In genomic region chr17:2959371-2960130, GRCh38 we compare ENCODE assay signal across 13 cellular contexts.
DNase-seq lines count a peak whose midpoint lies in the region; ATAC-seq and TF ChIP-seq lines count a peak whose summit lies in the region.
"Had no signal": no experiment of that assay in that cellular context is flagged by ENCODE, and none has a peak within 500 bp of the region (broad histone marks: within the 10 kb centered on the region; RNA-seq: fewer than 3 reads in every experiment).

No MANE protein-coding gene starts in this region.

- no peaks in the 10 kb centered on the region for H3K27me3 ChIP-seq in mammary epithelial cell (ENCODE audit: insufficient read depth, low read length)
- H3K27me3 ChIP-seq in mucosa of stomach (ENCODE audit: control insufficient read depth, insufficient read depth, low read length), result no peaks in the 10 kb centered on the region
- no peaks in the 10 kb centered on the region for H3K27me3 ChIP-seq in upper lobe of right lung
- H3K27me3 ChIP-seq in uterus, result no peaks in the 10 kb centered on the region

- peak; percentile 45 for DNase-seq in activated effector memory CD4-positive, alpha-beta T cell treated with anti-CD3 and anti-CD28 coated beads, Interleukin-2, amount 50 U/mL, for 16 hours
- no peak for DNase-seq in activated effector memory CD4-positive, alpha-beta T cell treated with Interleukin-2 at 50 U/mL for 16 hours
- DNase-seq in mammary epithelial cell, result no peak
- peak; percentile 51 for DNase-seq in upper lobe of right lung
- no peak for DNase-seq in uterus
- no peak for DNase-seq in NCI-H1048 (lab: John Stamatoyannopoulos, UW)
- DNase-seq in activated CD8-positive, alpha-beta T cell treated with anti-CD3 and anti-CD28 coated beads for 36 hours, result no peak
- DNase-seq: activated CD4-positive, alpha-beta T cell treated with anti-CD3 and anti-CD28 coated beads for 1 hour; GDM1; NCI-H1694; stimulated activated naive CD8-positive, alpha-beta T cell treated with anti-CD3 and anti-CD28 coated beads, Interleukin-15, Interleukin-2, amounts not matched to agents 100 U/mL and 50 U/mL, for 24 hours had no signal

- H3K36me3 ChIP-seq in mammary epithelial cell (ENCODE audit: insufficient read depth, low read length) (no peaks in the 10 kb centered on the region), mucosa of stomach (ENCODE audit: control insufficient read depth, insufficient read depth, low read length) (no peaks in the 10 kb centered on the region), upper lobe of right lung (no peaks in the 10 kb centered on the region), uterus (no peaks in the 10 kb centered on the region)

- H3K4me1 ChIP-seq in mammary epithelial cell (ENCODE audit: insufficient read depth, low read length) (peaks cover 53% of the 10 kb centered on the region), mucosa of stomach (ENCODE audit: control insufficient read depth, insufficient read depth, low read length) (peaks cover 66% of the 10 kb centered on the region), upper lobe of right lung (no peaks in the 10 kb centered on the region), uterus (no peaks in the 10 kb centered on the region)

- H3K4me2 ChIP-seq in mammary epithelial cell (ENCODE audit: insufficient read depth, low read depth, low read length), result no peak overlapping the region

- H3K9me3 ChIP-seq in mammary epithelial cell (replicated peaks; ENCODE audit: insufficient read depth, low read length), result no peaks in the 10 kb centered on the region
- no peaks in the 10 kb centered on the region for H3K9me3 ChIP-seq in mucosa of stomach (ENCODE audit: control insufficient read depth, low read length)
- no peaks in the 10 kb centered on the region for H3K9me3 ChIP-seq in upper lobe of right lung
- H3K9me3 ChIP-seq in uterus, result no peaks in the 10 kb centered on the region

- no peaks in the 10 kb centered on the region for H3K36me3 Mint-ChIP-seq in activated CD8-positive, alpha-beta T cell treated with anti-CD3 and anti-CD28 coated beads for 36 hours (ENCODE audit: low read depth)
- H3K36me3 Mint-ChIP-seq: activated naive CD8-positive, alpha-beta T cell had no signal

- dilution Hi-C loops in mammary epithelial cell (cut with HindIII; ENCODE audit: low sequenced_read_pairs), result no loop called here

- no peak for ATAC-seq in upper lobe of right lung
- ATAC-seq in activated CD8-positive, alpha-beta T cell treated with anti-CD3 and anti-CD28 coated beads for 36 hours, result no peak
- ATAC-seq: stimulated activated naive CD8-positive, alpha-beta T cell treated with anti-CD3 and anti-CD28 coated beads, Interleukin-15, Interleukin-2, amounts not matched to agents 100 U/mL and 50 U/mL, for 24 hours had no signal

- no peaks in the 10 kb centered on the region for H4K20me1 ChIP-seq in mammary epithelial cell (ENCODE audit: insufficient read depth, low read length)

- H3K27ac Mint-ChIP-seq in activated CD8-positive, alpha-beta T cell treated with anti-CD3 and anti-CD28 coated beads for 36 hours, result no peak overlapping the region
- H3K27ac Mint-ChIP-seq: activated naive CD8-positive, alpha-beta T cell had no signal

- TF ChIP-seq CTCF in mammary epithelial cell (conservative IDR thresholded peaks at IDR 0.05 in 1 of 2, IDR thresholded peaks at IDR 0.05 in 1 of 2; ENCODE audit: extremely low read depth in 1 of 2, insufficient read depth in 1 of 2, low read depth in 1 of 2, low read length in 2 of 2) (no peak), upper lobe of right lung (IDR thresholded peaks at IDR 0.05) (no peak), uterus (IDR thresholded peaks at IDR 0.05) (no peak)
- TF ChIP-seq CTCF in activated CD8-positive, alpha-beta T cell treated with anti-CD3 and anti-CD28 coated beads for 36 hours (IDR thresholded peaks at IDR 0.05), result no peak

- intact Hi-C loops in mammary epithelial cell (cut with micrococcal nuclease), result no loop called here
- intact Hi-C loops in upper lobe of right lung (cut with DNase I), result no loop called here
- intact Hi-C loops in uterus (cut with DNase I; ENCODE audit: low total_unique reads), result no loop called here
- intact Hi-C loops in activated CD8-positive, alpha-beta T cell treated with anti-CD3 and anti-CD28 coated beads for 36 hours (cut with micrococcal nuclease), result no loop called here

- peaks cover 13% of the 10 kb centered on the region for H3K4me1 Mint-ChIP-seq in activated CD8-positive, alpha-beta T cell treated with anti-CD3 and anti-CD28 coated beads for 36 hours (ENCODE audit: low read depth)

- H3K4me3 ChIP-seq in mammary epithelial cell (replicated peaks in 1 of 3; ENCODE audit: insufficient read depth in 1 of 3, low read depth in 2 of 3, low read length in 3 of 3), result no peak overlapping the region
- no peak overlapping the region for H3K4me3 ChIP-seq in mucosa of stomach (ENCODE audit: low read length)
- H3K4me3 ChIP-seq in upper lobe of right lung, result no peak overlapping the region
- H3K4me3 ChIP-seq in uterus, result no peak overlapping the region

- WGBS in mammary epithelial cell (ENCODE audit: low coverage, missing lambda C conversion rate), result 92% methylated on average over 14 of the region's 19 CpGs

- H3K79me2 ChIP-seq in mammary epithelial cell (ENCODE audit: insufficient read depth, low read length), result peaks cover 26% of the 10 kb centered on the region

- H3K27ac ChIP-seq in mammary epithelial cell (ENCODE audit: insufficient read depth, low read depth, low read length), result peak overlapping the region; percentile 28
- no peak overlapping the region for H3K27ac ChIP-seq in upper lobe of right lung
- H3K27ac ChIP-seq in uterus, result no peak overlapping the region

- peaks cover 4% of the 10 kb centered on the region for H3K27me3 Mint-ChIP-seq in activated CD8-positive, alpha-beta T cell treated with anti-CD3 and anti-CD28 coated beads for 36 hours
- H3K27me3 Mint-ChIP-seq: activated naive CD8-positive, alpha-beta T cell had no signal

- H3K9me3 Mint-ChIP-seq in activated CD8-positive, alpha-beta T cell treated with anti-CD3 and anti-CD28 coated beads for 36 hours, result no peaks in the 10 kb centered on the region

- H3K4me3 Mint-ChIP-seq in activated CD8-positive, alpha-beta T cell treated with anti-CD3 and anti-CD28 coated beads for 36 hours, result no peak overlapping the region
- H3K4me3 Mint-ChIP-seq: activated naive CD8-positive, alpha-beta T cell had no signal

- in situ Hi-C loops in mammary epithelial cell (cut with MboI; ENCODE audit: low sequenced_read_pairs in 2 of 2), result no loop called here

- no TSS peak for BruUV-seq in mammary epithelial cell (replicated peaks; lab: Mats Ljungman, UMichigan)

- no peak overlapping the region for H2AFZ ChIP-seq in mammary epithelial cell (ENCODE audit: low read depth, low read length)

- POLR2A ChIA-PET in activated CD8-positive, alpha-beta T cell treated with anti-CD3 and anti-CD28 coated beads for 36 hours (lab: Charles Lee), result no interaction called here

- CTCF ChIA-PET in mammary epithelial cell (lab: Charles Lee; ENCODE audit: low non-redundant PET), result interaction anchor here (0.6 kb wide), 1 partner anchor 1844 kb away, joined by 3 read pairs; no protein-coding TSS in a partner anchor
- CTCF ChIA-PET in activated CD8-positive, alpha-beta T cell treated with anti-CD3 and anti-CD28 coated beads for 36 hours (lab: Charles Lee), result no interaction called here

- no peak overlapping the region for H3K9ac ChIP-seq in mammary epithelial cell (ENCODE audit: insufficient read depth, low read length)
- peak overlapping the region; percentile 2 for H3K9ac ChIP-seq in mucosa of stomach (ENCODE audit: low read length)

- no peak for TF ChIP-seq POLR2A in uterus (IDR thresholded peaks at IDR 0.05)

Comparison
In these comparisons a context has a peak if more than half of its experiments do, and no peak if none do; other contexts are left out.
1. DNase-seq: peak in activated effector memory CD4-positive, alpha-beta T cell treated with anti-CD3 and anti-CD28 coated beads, Interleukin-2, amount 50 U/mL, for 16 hours (single experiment) and upper lobe of right lung (single experiment); none in activated effector memory CD4-positive, alpha-beta T cell treated with Interleukin-2 at 50 U/mL for 16 hours (single experiment), mammary epithelial cell (single experiment), uterus (0 of 2), NCI-H1048 (single experiment) and activated CD8-positive, alpha-beta T cell treated with anti-CD3 and anti-CD28 coated beads for 36 hours (single experiment).